13 cellular contexts compared by ENCODE assay signal in genomic region chr13:51674276-51674675, GRCh38.
DNase-seq lines count a peak whose midpoint lies in the region; ATAC-seq, FAIRE-seq and TF ChIP-seq lines count a peak whose summit lies in the region.
"Had no signal": no experiment of that assay in that cellular context is flagged by ENCODE, and none has a peak within 500 bp of the region (broad histone marks: within the 10 kb centered on the region; RNA-seq: fewer than 3 reads in every experiment).

No MANE protein-coding gene starts in this region.

- no TSS peak for BruUV-seq in A673 (replicated peaks; lab: Mats Ljungman, UMichigan)

- H3K4me1 ChIP-seq in A673 (ENCODE audit: insufficient read depth, low read length, poor library complexity, severe bottlenecking) (peaks cover 30% of the 10 kb centered on the region), endodermal cell (ENCODE audit: control insufficient read depth, insufficient read depth, low read length) (no peaks in the 10 kb centered on the region), lung (ENCODE audit: control insufficient read depth in 2 of 2, insufficient read depth in 2 of 2, low read length in 2 of 2) (peaks cover 2 to 13% of the 10 kb centered on the region in 2 donors)

- peaks cover 9% of the 10 kb centered on the region for H3K36me3 Mint-ChIP-seq in endodermal cell (ENCODE audit: low read depth)
- H3K36me3 Mint-ChIP-seq in activated naive CD4-positive, alpha-beta T cell treated with anti-CD3 and anti-CD28 coated beads, Interleukin-2, amount 50 U/mL, for 72 hours, result peaks cover 0 to 12% of the 10 kb centered on the region in 2 donors

- POLR2A ChIA-PET in A673 (lab: Charles Lee; ENCODE audit: low non-redundant PET), result no interaction called here

- peak overlapping the region; percentile 57 for H3K27ac Mint-ChIP-seq in endodermal cell
- H3K27ac Mint-ChIP-seq in activated naive CD4-positive, alpha-beta T cell treated with anti-CD3 and anti-CD28 coated beads, Interleukin-2, amount 50 U/mL, for 72 hours, result no peak overlapping the region
- H3K27ac Mint-ChIP-seq: T-cell had no signal

- no peak overlapping the region for H3K9ac ChIP-seq in endodermal cell (ENCODE audit: extremely low read depth, low read length, poor library complexity, severe bottlenecking)

- TF ChIP-seq CTCF in A673 (conservative IDR thresholded peaks at IDR 0.05; ENCODE audit: low read depth, low read length) (no peak), endodermal cell (conservative IDR thresholded peaks at IDR 0.05) (no peak), lung (IDR thresholded peaks at IDR 0.05; ENCODE audit: control extremely low read depth, extremely low read depth) (no peak), D721Med (IDR thresholded peaks at IDR 0.05; ENCODE audit: insufficient read depth, missing control alignments) (no peak)

- H3K4me3 Mint-ChIP-seq in endodermal cell, result no peak overlapping the region
- H3K4me3 Mint-ChIP-seq: naive B cell, T-cell had no signal

- ATAC-seq in lung (ENCODE audit: insufficient read depth, low FRiP score) (peak; percentile 74), GM18520 (IDR thresholded peaks at IDR 0.05; ENCODE audit: unreplicated experiment) (no peak)
- ATAC-seq in activated naive CD4-positive, alpha-beta T cell treated with anti-CD3 and anti-CD28 coated beads, Interleukin-2, amount 50 U/mL, for 72 hours, result no peak
- ATAC-seq: T-cell had no signal

- WGBS in endodermal cell (ENCODE audit: insufficient coverage in 1 of 2, insufficient read length in 1 of 2), 2 experiments, result 90 to 100% methylated on average over 2 to 5 of the region's 5 CpGs
- 82 to 86% methylated on average over 5 of the region's 5 CpGs for WGBS in lung, 2 donors

- DNase-seq in A673 (ENCODE audit: low spot score) (no peak), NCI-H2029 treated with DMSO at 0.1 percent for 48 hours (lab: John Stamatoyannopoulos, UW) (peak; percentile 19), endodermal cell (peak; percentile 56), lung (ENCODE audit: low spot score) (peak; percentile 81), D721Med (ENCODE audit: insufficient read length, low spot score) (no peak)
- DNase-seq in stimulated activated CD4-positive, alpha-beta T cell treated with anti-CD3 and anti-CD28 coated beads, Interleukin-2, amount 100 ng/mL, for 24 hours, result no peak
- no peak for DNase-seq in activated naive CD4-positive, alpha-beta T cell treated with anti-CD3 and anti-CD28 coated beads, Interleukin-2, amount 50 U/mL, for 72 hours (ENCODE audit: low spot score in 2 of 2)
- DNase-seq: activated CD4-positive, alpha-beta T cell treated with anti-CD3 and anti-CD28 coated beads, Interleukin-2, amount 50 U/mL, for 48 hours; activated gamma-delta T cell; naive B cell; NCI-H146; T-cell had no signal

- FAIRE-seq in D721Med (lab: Jason Lieb, UNC), result no peak

- intact Hi-C loops in A673 (cut with micrococcal nuclease; ENCODE audit: unreplicated experiment), result no loop called here

- no peaks in the 10 kb centered on the region for H3K27me3 Mint-ChIP-seq in endodermal cell (ENCODE audit: insufficient read depth)
- H3K27me3 Mint-ChIP-seq: naive B cell, T-cell had no signal

- H3K9me3 Mint-ChIP-seq in endodermal cell, result peaks cover 16% of the 10 kb centered on the region
- peaks cover 0 to 14% of the 10 kb centered on the region in 2 donors for H3K9me3 Mint-ChIP-seq in activated naive CD4-positive, alpha-beta T cell treated with anti-CD3 and anti-CD28 coated beads, Interleukin-2, amount 50 U/mL, for 72 hours

- H3K9me3 ChIP-seq in A673 (ENCODE audit: low read depth, low read length, poor library complexity, severe bottlenecking), result no peaks in the 10 kb centered on the region
- H3K9me3 ChIP-seq in endodermal cell (ENCODE audit: control insufficient read depth, low read length), result peaks cover 13% of the 10 kb centered on the region
- H3K9me3 ChIP-seq in lung (ENCODE audit: control insufficient read depth in 2 of 2, insufficient read depth in 1 of 2, low read length in 1 of 2), result no peaks in the 10 kb centered on the region

- H3K4me3 ChIP-seq in A673 (ENCODE audit: low read depth, low read length, poor library complexity, severe bottlenecking) (no peak overlapping the region), endodermal cell (ENCODE audit: low read length) (no peak overlapping the region), lung (no peak overlapping the region)

- no peaks in the 10 kb centered on the region for H3K27me3 ChIP-seq in A673 (replicated peaks; ENCODE audit: insufficient read depth, low read depth, low read length, poor library complexity)
- H3K27me3 ChIP-seq in endodermal cell (ENCODE audit: control insufficient read depth, insufficient read depth, low read length, poor library complexity, severe bottlenecking), result no peaks in the 10 kb centered on the region
- H3K27me3 ChIP-seq in lung (ENCODE audit: control insufficient read depth, insufficient read depth), result no peaks in the 10 kb centered on the region

- CTCF ChIA-PET in A673 (lab: Charles Lee), result no interaction called here

- H3K36me3 ChIP-seq in A673 (ENCODE audit: insufficient read depth, low read length, poor library complexity, severe bottlenecking), result no peaks in the 10 kb centered on the region
- no peaks in the 10 kb centered on the region for H3K36me3 ChIP-seq in endodermal cell (ENCODE audit: control insufficient read depth, insufficient read depth, low read length)
- no peaks in the 10 kb centered on the region for H3K36me3 ChIP-seq in lung (ENCODE audit: control insufficient read depth in 2 of 2, insufficient read depth in 2 of 2, low read length in 2 of 2)

- peaks cover 17% of the 10 kb centered on the region for H3K4me1 Mint-ChIP-seq in endodermal cell

- H3K27ac ChIP-seq in A673 (ENCODE audit: low read depth, low read length, poor library complexity, severe bottlenecking) (peak overlapping the region; percentile 30), endodermal cell (ENCODE audit: low read depth, low read length) (no peak overlapping the region), lung (ENCODE audit: low read depth in 1 of 2, low read length in 1 of 2) (no peak overlapping the region)

Comparison
In these comparisons a context has a peak if more than half of its experiments do, and no peak if none do; other contexts are left out.
1. DNase-seq: peak in NCI-H2029 treated with DMSO at 0.1 percent for 48 hours (single experiment), endodermal cell (single experiment) and lung (single experiment); none in A673 (single experiment), stimulated activated CD4-positive, alpha-beta T cell treated with anti-CD3 and anti-CD28 coated beads, Interleukin-2, amount 100 ng/mL, for 24 hours (0 of 2), D721Med (single experiment) and activated naive CD4-positive, alpha-beta T cell treated with anti-CD3 and anti-CD28 coated beads, Interleukin-2, amount 50 U/mL, for 72 hours (0 of 2).